In genomic region chr12:40106655-40107054, GRCh38 we compare ENCODE assay signal across 8 cellular contexts. TPM values are rescaled to one million over a fixed set of nuclear protein-coding genes. Genes with fewer than 3 reads are reported as not detected.
A peak's percentile ranks its signal among the peaks of the same experiment; 100 is the strongest.
DNase-seq lines count a peak whose midpoint lies in the region; ATAC-seq and TF ChIP-seq lines count a peak whose summit lies in the region.

No MANE protein-coding gene starts in this region.

- H3K4me3 ChIP-seq in left lung (peak overlapping the region; percentile 7 to 32), upper lobe of right lung (peak overlapping the region; percentile 81)

- H3K27ac Mint-ChIP-seq in activated naive CD4-positive, alpha-beta T cell treated with anti-CD3 and anti-CD28 coated beads, Interleukin-2, amount 10 ng/mL, durations not matched to agents 7 days and 5 days, result peak overlapping the region; percentile 39
- no peak overlapping the region for H3K27ac Mint-ChIP-seq in activated T-helper 17 cell treated with anti-CD3 and anti-CD28 coated beads, Interleukin-2, amount 50 U/mL, for 72 hours

- no peaks in the 10 kb centered on the region for H3K36me3 Mint-ChIP-seq in activated naive CD4-positive, alpha-beta T cell treated with anti-CD3 and anti-CD28 coated beads, Interleukin-2, amount 10 ng/mL, durations not matched to agents 7 days and 5 days
- no peaks in the 10 kb centered on the region for H3K36me3 Mint-ChIP-seq in activated T-helper 17 cell treated with anti-CD3 and anti-CD28 coated beads, Interleukin-2, amount 50 U/mL, for 72 hours (ENCODE audit: low read depth)

- H3K9me3 Mint-ChIP-seq in activated naive CD4-positive, alpha-beta T cell treated with anti-CD3 and anti-CD28 coated beads, Interleukin-2, amount 10 ng/mL, durations not matched to agents 7 days and 5 days, result no peaks in the 10 kb centered on the region
- H3K9me3 Mint-ChIP-seq in activated T-helper 17 cell treated with anti-CD3 and anti-CD28 coated beads, Interleukin-2, amount 50 U/mL, for 72 hours, result no peaks in the 10 kb centered on the region

- peaks cover 31% of the 10 kb centered on the region for H3K4me1 Mint-ChIP-seq in activated naive CD4-positive, alpha-beta T cell treated with anti-CD3 and anti-CD28 coated beads, Interleukin-2, amount 10 ng/mL, durations not matched to agents 7 days and 5 days
- H3K4me1 Mint-ChIP-seq in activated T-helper 17 cell treated with anti-CD3 and anti-CD28 coated beads, Interleukin-2, amount 50 U/mL, for 72 hours, result peaks cover 24% of the 10 kb centered on the region

- ATAC-seq in activated T-helper 17 cell treated with anti-CD3 and anti-CD28 coated beads, Interleukin-2, amount 50 U/mL, for 72 hours (replicated peaks), result no peak
- ATAC-seq in left lung (no peak), upper lobe of right lung (no peak), GM18868 (IDR thresholded peaks at IDR 0.05; ENCODE audit: unreplicated experiment) (no peak)

- peaks cover 11 to 37% of the 10 kb centered on the region in 2 donors for H3K4me1 ChIP-seq in left lung
- H3K4me1 ChIP-seq in upper lobe of right lung, result peaks cover 8% of the 10 kb centered on the region

- CTCF ChIA-PET in activated naive CD4-positive, alpha-beta T cell treated with anti-CD3 and anti-CD28 coated beads, Interleukin-2, amount 10 ng/mL, durations not matched to agents 7 days and 5 days (lab: Charles Lee), result interaction anchor here (0.7 to 6.1 kb wide), 8 partner anchors 11 to 738 kb away, joined by 3 to 86 read pairs (median 4); no protein-coding TSS in a partner anchor

- H3K27me3 ChIP-seq in left lung (no peaks in the 10 kb centered on the region), upper lobe of right lung (no peaks in the 10 kb centered on the region)

- H3K27ac ChIP-seq in left lung, result peak overlapping the region in 1 of 2 donors; percentile 34
- H3K27ac ChIP-seq in upper lobe of right lung, result no peak overlapping the region

- H3K27me3 Mint-ChIP-seq in activated naive CD4-positive, alpha-beta T cell treated with anti-CD3 and anti-CD28 coated beads, Interleukin-2, amount 10 ng/mL, durations not matched to agents 7 days and 5 days, result peaks cover 19% of the 10 kb centered on the region
- H3K27me3 Mint-ChIP-seq in activated T-helper 17 cell treated with anti-CD3 and anti-CD28 coated beads, Interleukin-2, amount 50 U/mL, for 72 hours, result peaks cover 3% of the 10 kb centered on the region

- no peak for TF ChIP-seq CTCF in left lung (IDR thresholded peaks at IDR 0.05)
- no peak for TF ChIP-seq CTCF in upper lobe of right lung (IDR thresholded peaks at IDR 0.05)

- no peak for DNase-seq in activated naive CD4-positive, alpha-beta T cell treated with anti-CD3 and anti-CD28 coated beads, Interleukin-2, amount 10 ng/mL, durations not matched to agents 7 days and 5 days
- no peak for DNase-seq in activated naive CD4-positive, alpha-beta T cell (lab: John Stamatoyannopoulos, UW)
- DNase-seq in left lung, result no peak
- DNase-seq in upper lobe of right lung, result no peak
- DNase-seq in T1000 (lab: John Stamatoyannopoulos, UW), result no peak
- no peak for DNase-seq in activated effector memory CD4-positive, alpha-beta T cell treated with Interleukin-2 at 50 U/mL for 16 hours

- H3K4me3 Mint-ChIP-seq in activated naive CD4-positive, alpha-beta T cell treated with anti-CD3 and anti-CD28 coated beads, Interleukin-2, amount 10 ng/mL, durations not matched to agents 7 days and 5 days, result peak overlapping the region; percentile 77
- H3K4me3 Mint-ChIP-seq in activated T-helper 17 cell treated with anti-CD3 and anti-CD28 coated beads, Interleukin-2, amount 50 U/mL, for 72 hours, result peak overlapping the region; percentile 78

- intact Hi-C loops in left lung (cut with DNase I), result loop anchor here in 1 of 2 donors (5.0 to 10.0 kb wide), 2 partner anchors 94 to 342 kb away; no protein-coding TSS in a partner anchor
- intact Hi-C loops in upper lobe of right lung (cut with DNase I), result loop anchor here (10.0 kb wide), 1 partner anchor 92 kb away; no protein-coding TSS in a partner anchor

- H3K36me3 ChIP-seq in left lung (no peaks in the 10 kb centered on the region), upper lobe of right lung (no peaks in the 10 kb centered on the region)

- H3K9me3 ChIP-seq in left lung, result no peaks in the 10 kb centered on the region
- H3K9me3 ChIP-seq in upper lobe of right lung, result no peaks in the 10 kb centered on the region

RNA-seq across cellular contexts. Expression of gene SLC2A13, which starts 0.8 kb away (rescaled TPM):
- total RNA-seq in activated T-helper 17 cell treated with anti-CD3 and anti-CD28 coated beads, Interleukin-2, amount 50 U/mL, for 72 hours, result 1 to 10 TPM; 3.3 to 6.0 TPM
- 10 to 100 TPM; 12.8 to 14.6 TPM for total RNA-seq in left lung
- total RNA-seq in upper lobe of right lung, result 11.3 TPM
